Comparison of ENCODE assay signal across 1 cellular context in genomic region chr11:46248270-46249102, GRCh38.
TF ChIP-seq lines count a peak whose summit lies in the region.

No MANE protein-coding gene starts in this region.

TF ChIP-seq in HEK293, 187 proteins besides CTCF, POLR2A, EP300 and RAD21 (continued from another document):
- TF ChIP-seq ZNF580 (tag by site-specific recombination; IDR thresholded peaks at IDR 0.05) (no peak), HOXC10 (CRISPR knock-in tag; IDR thresholded peaks at IDR 0.05) (no peak), ZNF266 (tag by site-specific recombination; IDR thresholded peaks at IDR 0.05; ENCODE audit: low read depth) (no peak), ZNF366 (tag by site-specific recombination; conservative IDR thresholded peaks at IDR 0.05) (peak; percentile 56; the same call in 1 of the 2 replicates), PRDM1 (tag by site-specific recombination; IDR thresholded peaks at IDR 0.05) (peak; percentile 76; the same call in 1 of the 2 replicates), ZNF354C (tag by site-specific recombination; IDR thresholded peaks at IDR 0.05; ENCODE audit: borderline replicate concordance, low read depth) (no peak), ZNF514 (tag by site-specific recombination; IDR thresholded peaks at IDR 0.05) (no peak), GLIS1 (tag by site-specific recombination; IDR thresholded peaks at IDR 0.05) (peak; percentile 27; the same call in 1 of the 2 replicates), ZNF639 (tag by site-specific recombination; IDR thresholded peaks at IDR 0.05) (0 out of 2 replicates have a peak, but pooled peaks have one; percentile 19), ZNF223 (tag by site-specific recombination; IDR thresholded peaks at IDR 0.05) (no peak), ZNF473 (tag by site-specific recombination; IDR thresholded peaks at IDR 0.05) (no peak), ZNF214 (tag by site-specific recombination; IDR thresholded peaks at IDR 0.05; ENCODE audit: borderline replicate concordance) (no peak), ZNF132 (tag by site-specific recombination; IDR thresholded peaks at IDR 0.05; ENCODE audit: borderline replicate concordance) (no peak)
- TF ChIP-seq, protein P1, sequence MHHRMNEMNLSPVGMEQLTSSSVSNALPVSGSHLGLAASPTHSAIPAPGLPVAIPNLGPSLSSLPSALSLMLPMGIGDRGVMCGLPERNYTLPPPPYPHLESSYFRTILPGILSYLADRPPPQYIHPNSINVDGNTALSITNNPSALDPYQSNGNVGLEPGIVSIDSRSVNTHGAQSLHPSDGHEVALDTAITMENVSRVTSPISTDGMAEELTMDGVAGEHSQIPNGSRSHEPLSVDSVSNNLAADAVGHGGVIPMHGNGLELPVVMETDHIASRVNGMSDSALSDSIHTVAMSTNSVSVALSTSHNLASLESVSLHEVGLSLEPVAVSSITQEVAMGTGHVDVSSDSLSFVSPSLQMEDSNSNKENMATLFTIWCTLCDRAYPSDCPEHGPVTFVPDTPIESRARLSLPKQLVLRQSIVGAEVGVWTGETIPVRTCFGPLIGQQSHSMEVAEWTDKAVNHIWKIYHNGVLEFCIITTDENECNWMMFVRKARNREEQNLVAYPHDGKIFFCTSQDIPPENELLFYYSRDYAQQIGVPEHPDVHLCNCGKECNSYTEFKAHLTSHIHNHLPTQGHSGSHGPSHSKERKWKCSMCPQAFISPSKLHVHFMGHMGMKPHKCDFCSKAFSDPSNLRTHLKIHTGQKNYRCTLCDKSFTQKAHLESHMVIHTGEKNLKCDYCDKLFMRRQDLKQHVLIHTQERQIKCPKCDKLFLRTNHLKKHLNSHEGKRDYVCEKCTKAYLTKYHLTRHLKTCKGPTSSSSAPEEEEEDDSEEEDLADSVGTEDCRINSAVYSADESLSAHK (tag by site-specific recombination; IDR thresholded peaks at IDR 0.05), result no peak
